20 cellular contexts compared by ENCODE assay signal in the genomic region with DNA sequence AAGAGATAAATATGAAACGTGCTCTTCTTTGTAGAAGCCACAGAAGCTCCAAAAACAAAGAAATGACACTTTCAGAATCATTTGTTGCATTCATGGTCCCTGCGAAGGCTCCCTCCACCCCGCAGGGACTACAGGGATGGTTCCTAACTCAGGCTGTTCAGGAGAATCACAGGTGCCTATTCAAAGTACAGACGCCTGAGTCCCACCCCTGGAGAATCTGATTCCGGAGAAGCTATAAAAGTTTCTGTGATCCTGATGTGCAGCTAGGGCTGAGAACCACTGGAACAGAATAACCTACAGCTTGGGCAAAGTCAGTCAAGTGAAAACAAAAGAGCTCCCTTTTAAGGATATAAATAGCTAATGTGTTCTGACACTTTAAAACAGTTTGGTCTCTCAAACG.
DNase-seq lines count a peak whose midpoint lies in the region; TF ChIP-seq lines count a peak whose summit lies in the region.
"Had no signal": no experiment of that assay in that cellular context is flagged by ENCODE, and none has a peak within 500 bp of the region (broad histone marks: within the 10 kb centered on the region; RNA-seq: fewer than 3 reads in every experiment).

No MANE protein-coding gene starts in this region.

- CTCF ChIA-PET in RWPE1 (lab: Yijun Ruan, JAX), result no interaction called here

- TF ChIP-seq POLR2A in spleen (IDR thresholded peaks at IDR 0.05), result no peak

- H3K36me3 ChIP-seq in duodenal mucosa (ENCODE audit: control insufficient read depth in 1 of 2, insufficient read depth in 2 of 2, low read length in 2 of 2) (no peaks in the 10 kb centered on the region), trophoblast cell (ENCODE audit: control insufficient read depth in 1 of 2, insufficient read depth in 2 of 2, low read length in 2 of 2) (peaks cover 0 to 2% of the 10 kb centered on the region in 2 experiments), spleen (no peaks in the 10 kb centered on the region)
- H3K36me3 ChIP-seq: ascending aorta, sigmoid colon, SJCRH30, tibial nerve had no signal

- intact Hi-C loops in spleen (cut with DNase I; ENCODE audit: low total_unique reads), result no loop called here

- DNase-seq in DMS53 (lab: John Stamatoyannopoulos, UW) (peak; percentile 43), DMS53 treated with DMSO at 0.1 percent for 48 hours (lab: John Stamatoyannopoulos, UW; ENCODE audit: unreplicated experiment) (no peak), KBM-7 (peak; percentile 23), trophoblast cell (no peak), spleen (no peak), RWPE1 (ENCODE audit: low spot score) (no peak), NCI-H774 (lab: John Stamatoyannopoulos, UW) (no peak)
- DNase-seq: activated CD4-positive, CD25-positive, alpha-beta regulatory T cell; activated gamma-delta T cell treated with Interleukin-2 at 50 U/mL for 16 hours; cerebellar nuclear complex; NCI-H82; sigmoid colon; SJCRH30; stimulated activated CD4-positive, alpha-beta T cell treated with anti-CD3 and anti-CD28 coated beads, Interleukin-1b, Interleukin-23, amount 100 ng/mL, for 48 hours; stimulated activated naive CD4-positive, alpha-beta T cell treated with Interleukin-2 at 50 U/mL for 16 hours had no signal

- H3K27me3 ChIP-seq in duodenal mucosa (ENCODE audit: control insufficient read depth in 1 of 2, insufficient read depth in 2 of 2, low read length in 2 of 2) (no peaks in the 10 kb centered on the region), trophoblast cell (ENCODE audit: insufficient read depth, low read length) (no peaks in the 10 kb centered on the region), spleen (replicated peaks in 1 of 7) (no peaks in the 10 kb centered on the region)
- H3K27me3 ChIP-seq: ascending aorta, sigmoid colon, SJCRH30, tibial nerve had no signal

- H3K79me1 ChIP-seq in trophoblast cell (ENCODE audit: low read length), result no peaks in the 10 kb centered on the region

- H2BK12ac ChIP-seq in trophoblast cell (ENCODE audit: low read length), result peak overlapping the region; percentile 54

- H3K9me3 ChIP-seq in duodenal mucosa (ENCODE audit: control insufficient read depth in 1 of 2, low read length in 2 of 2), result no peaks in the 10 kb centered on the region
- no peaks in the 10 kb centered on the region for H3K9me3 ChIP-seq in trophoblast cell (ENCODE audit: insufficient read depth, low read depth, low read length)
- no peaks in the 10 kb centered on the region for H3K9me3 ChIP-seq in spleen
- H3K9me3 ChIP-seq: ascending aorta, sigmoid colon, SJCRH30, tibial nerve had no signal

- H2BK120ac ChIP-seq in trophoblast cell (ENCODE audit: insufficient read depth, low read length, poor library complexity), result no peak overlapping the region

- no peak overlapping the region for H3K9ac ChIP-seq in duodenal mucosa (ENCODE audit: low read depth in 1 of 2, low read length in 2 of 2)
- no peak overlapping the region for H3K9ac ChIP-seq in trophoblast cell (ENCODE audit: low read length)
- H3K9ac ChIP-seq: parathyroid adenoma had no signal

- no peak overlapping the region for H3K23ac ChIP-seq in trophoblast cell (ENCODE audit: low read length)

- H3K4me2 ChIP-seq in trophoblast cell (ENCODE audit: low read length), result no peak overlapping the region

- no peaks in the 10 kb centered on the region for H3K79me2 ChIP-seq in trophoblast cell (ENCODE audit: control insufficient read depth, insufficient read depth, low read length, poor library complexity)
- H3K79me2 ChIP-seq: parathyroid adenoma had no signal

- no peak overlapping the region for H4K12ac ChIP-seq in trophoblast cell (ENCODE audit: low read depth, low read length)

- in situ Hi-C loops in KBM-7 (cut with MboI; ENCODE audit: low pct_unique_long_range_greater_than_20kb, low sequenced_read_pairs), result no loop called here

- POLR2A ChIA-PET in RWPE1 (lab: Yijun Ruan, JAX; ENCODE audit: low non-redundant PET), result no interaction called here

- TF ChIP-seq CTCF in spleen (IDR thresholded peaks at IDR 0.05 in 8 of 11, conservative IDR thresholded peaks at IDR 0.05 in 3 of 11), result no peak
- TF ChIP-seq CTCF in RWPE1 (conservative IDR thresholded peaks at IDR 0.05; ENCODE audit: low read depth), result no peak

- H3K27ac ChIP-seq in duodenal mucosa (ENCODE audit: low read depth, low read length), result no peak overlapping the region
- H3K27ac ChIP-seq in trophoblast cell (ENCODE audit: low read depth, low read length), result no peak overlapping the region
- H3K27ac ChIP-seq in spleen, result no peak overlapping the region
- H3K27ac ChIP-seq in RWPE1, result no peak overlapping the region
- H3K27ac ChIP-seq: 22Rv1, ascending aorta, parathyroid adenoma, sigmoid colon, SJCRH30, tibial nerve had no signal

- no CpG with 5 or more reads among the region's 6 CpGs for WGBS in trophoblast cell (ENCODE audit: extremely low coverage, insufficient coverage, insufficient read length)
- WGBS in spleen, 5 donors, result 50 to 67% (median 56%) methylated on average over 6 of the region's 6 CpGs

- H3K18ac ChIP-seq in trophoblast cell (ENCODE audit: low read length), result no peak overlapping the region

- H3K4me3 ChIP-seq in duodenal mucosa (ENCODE audit: low read depth in 1 of 2, low read length in 2 of 2) (peak overlapping the region; percentile 8 to 34), trophoblast cell (ENCODE audit: low read depth, low read length) (no peak overlapping the region), spleen (peak overlapping the region in 2 of 8 donors; percentile 13 to 17)
- H3K4me3 ChIP-seq: ascending aorta, sigmoid colon, SJCRH30, tibial nerve had no signal

- no peak overlapping the region for H2BK5ac ChIP-seq in trophoblast cell (ENCODE audit: low read depth, low read length, poor library complexity)

- H3K4me1 ChIP-seq in duodenal mucosa (ENCODE audit: control insufficient read depth in 1 of 2, insufficient read depth in 2 of 2, low read length in 2 of 2) (peaks cover 0 to 32% of the 10 kb centered on the region in 2 donors), trophoblast cell (ENCODE audit: control insufficient read depth in 1 of 2, insufficient read depth in 2 of 2, low read length in 2 of 2) (no peaks in the 10 kb centered on the region), spleen (peaks cover 0 to 5% (median 0%) of the 10 kb centered on the region in 6 donors)
- H3K4me1 ChIP-seq: ascending aorta, parathyroid adenoma, SJCRH30 had no signal

- no peak overlapping the region for H2AK5ac ChIP-seq in trophoblast cell (ENCODE audit: low read length)

- H3K4ac ChIP-seq in trophoblast cell (ENCODE audit: low read depth, low read length), result no peak overlapping the region

- H3K14ac ChIP-seq in trophoblast cell (ENCODE audit: low read length), result no peak overlapping the region

- no peak overlapping the region for H4K8ac ChIP-seq in trophoblast cell (ENCODE audit: low read depth, low read length)

- H4K91ac ChIP-seq in trophoblast cell (ENCODE audit: low read depth, low read length), result no peak overlapping the region

- no peak overlapping the region for H2AFZ ChIP-seq in trophoblast cell (ENCODE audit: insufficient read depth, low read length, poor library complexity)
- H2AFZ ChIP-seq: parathyroid adenoma had no signal

Comparison
In these comparisons a context has a peak if more than half of its experiments do, and no peak if none do; other contexts are left out.
1. DNase-seq: peak in DMS53 (single experiment) and KBM-7 (single experiment); none in DMS53 treated with DMSO at 0.1 percent for 48 hours (single experiment), trophoblast cell (0 of 2), spleen (single experiment), RWPE1 (single experiment) and NCI-H774 (single experiment).